In genomic region chr4:123398151-123398802, GRCh38 we compare ENCODE assay signal across 9 cellular contexts. TPM values are rescaled to one million over a fixed set of nuclear protein-coding genes. Genes with fewer than 3 reads are reported as not detected.
DNase-seq lines count a peak whose midpoint lies in the region; ATAC-seq, FAIRE-seq and TF ChIP-seq lines count a peak whose summit lies in the region.
"Had no signal": no experiment of that assay in that cellular context is flagged by ENCODE, and none has a peak within 500 bp of the region (broad histone marks: within the 10 kb centered on the region; RNA-seq: fewer than 3 reads in every experiment).

No MANE protein-coding gene starts in this region.

- intact Hi-C loops in kidney (cut with DNase I): no loop called here

- peaks cover 6 to 9% of the 10 kb centered on the region in 2 donors for H3K4me1 ChIP-seq in kidney (ENCODE audit: control insufficient read depth in 1 of 2, insufficient read depth in 1 of 2, low read depth in 1 of 2, low read length in 2 of 2)

- ATAC-seq in central memory CD8-positive, alpha-beta T cell (replicated peaks; ENCODE audit: extremely low read depth, poor library complexity, severe bottlenecking): peak; percentile 52

- peaks cover 5% of the 10 kb centered on the region for H3K27me3 Mint-ChIP-seq in HFFc6 (ENCODE audit: insufficient read depth)
- peaks cover 55% of the 10 kb centered on the region for H3K27me3 Mint-ChIP-seq in central memory CD8-positive, alpha-beta T cell

- H3K4me3 Mint-ChIP-seq in HFFc6: peak overlapping the region; percentile 91
- H3K4me3 Mint-ChIP-seq in central memory CD8-positive, alpha-beta T cell: peak overlapping the region; percentile 75

- no peaks in the 10 kb centered on the region for H3K9me3 ChIP-seq in kidney (ENCODE audit: control insufficient read depth in 1 of 2, low read length in 2 of 2)

- peaks cover 24% of the 10 kb centered on the region for H3K4me1 Mint-ChIP-seq in HFFc6 (ENCODE audit: low read depth)
- peaks cover 28% of the 10 kb centered on the region for H3K4me1 Mint-ChIP-seq in central memory CD8-positive, alpha-beta T cell

- no peak for FAIRE-seq in kidney (lab: Jason Lieb, UNC)
- FAIRE-seq: G401.6 had no signal

- TF ChIP-seq CTCF in HFFc6 (IDR thresholded peaks at IDR 0.05): peak; percentile 77
- TF ChIP-seq CTCF in WI38 (IDR thresholded peaks at IDR 0.05; ENCODE audit: low read depth, low read length): peak; percentile 21; the same call in 1 of the 2 replicates
- TF ChIP-seq CTCF in kidney (IDR thresholded peaks at IDR 0.05; ENCODE audit: borderline replicate concordance, extremely low read depth, insufficient read depth): peak; percentile 43

- H3K4me3 ChIP-seq in WI38 (ENCODE audit: low read depth, low read length): peak overlapping the region; percentile 82
- peak overlapping the region; percentile 84 to 99 for H3K4me3 ChIP-seq in kidney (ENCODE audit: low read length in 2 of 2)

- peak overlapping the region; percentile 79 to 94 for H3K9ac ChIP-seq in kidney (ENCODE audit: low read length in 2 of 2)

- peak overlapping the region; percentile 88 to 94 for H3K27ac ChIP-seq in kidney (ENCODE audit: low read depth in 2 of 2, low read length in 2 of 2)

- H3K36me3 Mint-ChIP-seq in HFFc6 (ENCODE audit: low read depth): no peaks in the 10 kb centered on the region
- H3K36me3 Mint-ChIP-seq in central memory CD8-positive, alpha-beta T cell (ENCODE audit: insufficient read depth): peaks cover 8% of the 10 kb centered on the region

- DNase-seq in NCI-H1436 (lab: John Stamatoyannopoulos, UW): peak; percentile 48
- DNase-seq in NCI-H1436 treated with DMSO at 0.1 percent for 48 hours (lab: John Stamatoyannopoulos, UW): no peak
- peak; percentile 37 for DNase-seq in HFFc6
- peak; percentile 18 for DNase-seq in MV-4-11 (lab: John Stamatoyannopoulos, UW)
- DNase-seq in central memory CD8-positive, alpha-beta T cell (ENCODE audit: low spot score in 2 of 2): peak; percentile 34 to 47
- DNase-seq in kidney: peak; percentile 89
- DNase-seq in stimulated activated CD4-positive, alpha-beta T cell treated with anti-CD3 and anti-CD28 coated beads, Interleukin-15, amount 100 ng/mL, for 1 hour (ENCODE audit: low read depth in 1 of 2, low spot score in 1 of 2): peak; percentile 19 to 54

- no peaks in the 10 kb centered on the region for H3K9me3 Mint-ChIP-seq in HFFc6
- no peaks in the 10 kb centered on the region for H3K9me3 Mint-ChIP-seq in central memory CD8-positive, alpha-beta T cell

- peaks cover 10 to 14% of the 10 kb centered on the region in 2 donors for H3K36me3 ChIP-seq in kidney (ENCODE audit: control insufficient read depth in 1 of 2, insufficient read depth in 2 of 2, low read length in 2 of 2)

- peak overlapping the region; percentile 42; the same call in 1 of the 2 replicates for H3K27ac Mint-ChIP-seq in HFFc6
- peak overlapping the region; percentile 35 for H3K27ac Mint-ChIP-seq in central memory CD8-positive, alpha-beta T cell (ENCODE audit: low read depth)

RNA-seq across cellular contexts. Expression of gene SPRY1, which starts 1.7 kb away (rescaled TPM):
- 1 to 10 TPM in 2 of 6 experiments, under 1 TPM in 4; 0.41 to 1.6 (median 0.56) TPM for total RNA-seq in HFFc6 (2021; fragmentation: NEBNext Ultra II Directional; extraction: Animal tissue kit (Norgen Biotek cat#: 25700))
- total RNA-seq in kidney: 134 TPM
- 18.3 TPM for polyA plus RNA-seq in kidney (ENCODE audit: insufficient read depth, low read depth, low replicate concordance)

Comparison
In these comparisons a context has a peak if more than half of its experiments do, and no peak if none do; other contexts are left out.
1. CTCF ChIP-seq: peak in every context shown above with its lines; median percentile 77 in HFFc6; 43 in kidney; 21 in WI38.
2. RNA of gene SPRY1, which starts 1.7 kb away (total RNA-seq): 134 TPM in kidney (single experiment); 0.41 to 1.6 TPM in HFFc6; every median in the first group is over 10 times any median in the second.